ENCODE assay signal across 13 cellular contexts in the genomic region with DNA sequence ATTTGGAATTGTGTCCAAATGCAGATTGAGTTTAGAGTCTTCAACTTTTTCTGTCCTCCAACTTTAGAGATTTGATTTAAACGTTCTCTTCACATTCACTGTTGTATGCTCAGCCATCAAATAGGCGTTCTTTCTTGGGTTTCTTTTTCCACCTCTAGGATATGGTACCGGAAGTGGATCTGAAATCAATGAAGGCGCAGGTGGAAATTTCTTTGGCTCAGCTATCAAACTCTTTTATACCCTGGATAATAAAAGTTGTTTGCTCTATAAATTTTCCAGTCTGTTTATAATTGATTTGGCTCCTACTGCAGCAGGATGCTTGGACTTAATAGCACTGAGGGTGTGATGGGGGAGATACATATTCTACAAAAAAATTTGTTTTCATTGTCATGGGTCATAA. TPM values are rescaled to one million over a fixed set of nuclear protein-coding genes. Genes with fewer than 3 reads are reported as not detected.
DNase-seq lines count a peak whose midpoint lies in the region; FAIRE-seq and TF ChIP-seq lines count a peak whose summit lies in the region.
"Had no signal": no experiment of that assay in that cellular context is flagged by ENCODE, and none has a peak within 500 bp of the region (broad histone marks: within the 10 kb centered on the region; RNA-seq: fewer than 3 reads in every experiment).

No MANE protein-coding gene starts in this region.

- no peak for TF ChIP-seq CTCF in VCaP (conservative IDR thresholded peaks at IDR 0.05)
- TF ChIP-seq CTCF in fibroblast of the aortic adventitia (IDR thresholded peaks at IDR 0.05; ENCODE audit: insufficient read depth, low read length) = no peak

- H3K9me3 Mint-ChIP-seq in activated CD4-positive, alpha-beta T cell treated with anti-CD3 and anti-CD28 coated beads, Interleukin-2, amount 10 ng/mL, durations not matched to agents 24 days and 14 days = peaks cover 3% of the 10 kb centered on the region

- peak overlapping the region; percentile 67 for H3K27ac Mint-ChIP-seq in activated CD4-positive, alpha-beta T cell treated with anti-CD3 and anti-CD28 coated beads, Interleukin-2, amount 10 ng/mL, durations not matched to agents 24 days and 14 days

- H3K4me3 Mint-ChIP-seq in activated CD4-positive, alpha-beta T cell treated with anti-CD3 and anti-CD28 coated beads, Interleukin-2, amount 10 ng/mL, durations not matched to agents 24 days and 14 days = peak overlapping the region; percentile 91

- FAIRE-seq in small intestine (lab: Jason Lieb, UNC) = no peak

- H3K9me3 ChIP-seq in small intestine (ENCODE audit: control insufficient read depth, low read depth) = no peaks in the 10 kb centered on the region
- H3K9me3 ChIP-seq: esophagus squamous epithelium had no signal

- H3K27ac ChIP-seq in VCaP = peak overlapping the region; percentile 98
- peak overlapping the region in 1 of 2 donors; percentile 53 for H3K27ac ChIP-seq in small intestine (ENCODE audit: low read depth in 1 of 2, low read length in 1 of 2)

- intact Hi-C loops in activated CD4-positive, alpha-beta T cell treated with anti-CD3 and anti-CD28 coated beads, Interleukin-2, amount 10 ng/mL, durations not matched to agents 24 days and 14 days (cut with micrococcal nuclease) = no loop called here

- H3K4me1 Mint-ChIP-seq in activated CD4-positive, alpha-beta T cell treated with anti-CD3 and anti-CD28 coated beads, Interleukin-2, amount 10 ng/mL, durations not matched to agents 24 days and 14 days = peaks cover 40% of the 10 kb centered on the region

- H3K27me3 ChIP-seq in small intestine (ENCODE audit: control insufficient read depth in 2 of 2, insufficient read depth in 2 of 2, low read length in 2 of 2) = no peaks in the 10 kb centered on the region
- H3K27me3 ChIP-seq: esophagus squamous epithelium had no signal

- peaks cover 2% of the 10 kb centered on the region for H3K27me3 Mint-ChIP-seq in activated CD4-positive, alpha-beta T cell treated with anti-CD3 and anti-CD28 coated beads, Interleukin-2, amount 10 ng/mL, durations not matched to agents 24 days and 14 days

- H3K36me3 Mint-ChIP-seq in activated CD4-positive, alpha-beta T cell treated with anti-CD3 and anti-CD28 coated beads, Interleukin-2, amount 10 ng/mL, durations not matched to agents 24 days and 14 days (ENCODE audit: low read depth) = peaks cover 28% of the 10 kb centered on the region

- WGBS in small intestine, 3 donors = 14 to 57% (median 33%) methylated on average over 4 of the region's 4 CpGs

- H3K36me3 ChIP-seq in small intestine (ENCODE audit: control insufficient read depth in 2 of 2, insufficient read depth in 2 of 2, low read length in 2 of 2) = no peaks in the 10 kb centered on the region
- H3K36me3 ChIP-seq: esophagus squamous epithelium had no signal

- peaks cover 2 to 6% of the 10 kb centered on the region in 2 donors for H3K4me1 ChIP-seq in small intestine (ENCODE audit: control insufficient read depth in 2 of 2, insufficient read depth in 1 of 2, low read depth in 1 of 2, low read length in 1 of 2)

- H3K4me3 ChIP-seq in fibroblast of the aortic adventitia (ENCODE audit: low read depth, low read length) (peak overlapping the region; percentile 86), small intestine (ENCODE audit: low read depth in 1 of 2, low read length in 2 of 2) (peak overlapping the region in 1 of 2 donors; percentile 92)

- DNase-seq in activated CD4-positive, alpha-beta T cell treated with anti-CD3 and anti-CD28 coated beads, Interleukin-2, amount 10 ng/mL, durations not matched to agents 24 days and 14 days = no peak
- no peak for DNase-seq in activated CD4-positive, alpha-beta T cell treated with anti-CD3 and anti-CD28 coated beads for 1 hour
- DNase-seq in fibroblast of the aortic adventitia (ENCODE audit: low read depth) = no peak
- DNase-seq in small intestine = peak; percentile 62
- DNase-seq in D341Med (ENCODE audit: low spot score) = no peak
- no peak for DNase-seq in HPDE6-E6E7 (ENCODE audit: extremely low spot score)
- no peak for DNase-seq in globus pallidus (ENCODE audit: low spot score)
- DNase-seq: activated CD4-positive, alpha-beta T cell treated with anti-CD3 and anti-CD28 coated beads, Interleukin-2, amount 50 U/mL, for 1 hour; esophagus squamous epithelium; NCI-H2171 treated with DMSO at 0.1 percent for 48 hours; posterior cingulate gyrus; stimulated activated naive CD4-positive, alpha-beta T cell treated with Interleukin-2 at 50 U/mL for 16 hours had no signal

RNA-seq across cellular contexts. Expression of a gene that starts 1.6 kb away (rescaled TPM):
- 20.1 and 20.7 TPM in 2 replicates for total RNA-seq in activated CD4-positive, alpha-beta T cell treated with anti-CD3 and anti-CD28 coated beads, Interleukin-2, amount 10 ng/mL, durations not matched to agents 24 days and 14 days
- 31.0 and 31.2 TPM in 2 replicates for total RNA-seq in fibroblast of the aortic adventitia (ENCODE audit: low replicate concordance)
- 10 to 100 TPM; 15.9 to 29.4 (median 18.6) TPM for polyA plus RNA-seq in small intestine

RNA-seq across cellular contexts. Expression of a gene that starts 48.2 kb away (rescaled TPM):
- 12.9 and 14.2 TPM in 2 replicates for total RNA-seq in activated CD4-positive, alpha-beta T cell treated with anti-CD3 and anti-CD28 coated beads, Interleukin-2, amount 10 ng/mL, durations not matched to agents 24 days and 14 days
- 7.6 and 10.4 TPM in 2 replicates for total RNA-seq in fibroblast of the aortic adventitia (ENCODE audit: low replicate concordance)
- polyA plus RNA-seq in small intestine = 1 to 10 TPM; 2.4 to 5.2 (median 3.8) TPM
